Comparison of ENCODE assay signal across 18 cellular contexts in genomic region chr17:83057793-83058477, GRCh38. TPM values are rescaled to one million over a fixed set of nuclear protein-coding genes. Genes with fewer than 3 reads are reported as not detected.
DNase-seq lines count a peak whose midpoint lies in the region; ATAC-seq, FAIRE-seq and TF ChIP-seq lines count a peak whose summit lies in the region.
"Had no signal": no experiment of that assay in that cellular context is flagged by ENCODE, and none has a peak within 500 bp of the region (broad histone marks: within the 10 kb centered on the region; RNA-seq: fewer than 3 reads in every experiment).

No MANE protein-coding gene starts in this region.

- H3K9me3 ChIP-seq in osteoblast (ENCODE audit: low read depth, low read length), result no peaks in the 10 kb centered on the region
- H3K9me3 ChIP-seq: esophagus muscularis mucosa had no signal

- TF ChIP-seq CTCF in osteoblast (IDR thresholded peaks at IDR 0.05; ENCODE audit: extremely low read depth, low read depth, low read length), result no peak
- TF ChIP-seq CTCF in D721Med (IDR thresholded peaks at IDR 0.05; ENCODE audit: insufficient read depth, missing control alignments), result no peak
- TF ChIP-seq CTCF in GM23338 (conservative IDR thresholded peaks at IDR 0.05; ENCODE audit: low read depth in 2 of 2), result no peak

- DNase-seq in ACHN, result peak; percentile 59
- peak; percentile 31 for DNase-seq in H7
- peak; percentile 84 for DNase-seq in Right ventricle myocardium superior
- DNase-seq in osteoblast (ENCODE audit: insufficient read length, low spot score, missing footprints), result peak; percentile 29
- DNase-seq in erythroblast (lab: John Stamatoyannopoulos, UW), result no peak
- DNase-seq in D721Med (ENCODE audit: insufficient read length, low spot score), result no peak
- no peak for DNase-seq in GM23338 (ENCODE audit: low spot score)
- no peak for DNase-seq in NCI-H1105 (lab: John Stamatoyannopoulos, UW)
- DNase-seq: activated CD4-positive, CD25-positive, alpha-beta regulatory T cell; cortex of kidney; GF-D8; kidney glomerular epithelial cell; NCI-H774 had no signal

- no peak overlapping the region for H3K27ac Mint-ChIP-seq in GM23338
- H3K27ac Mint-ChIP-seq: T-cell had no signal

- no peaks in the 10 kb centered on the region for H3K36me3 ChIP-seq in H7 (replicated peaks; ENCODE audit: control insufficient read depth, insufficient read depth, low read length)
- no peaks in the 10 kb centered on the region for H3K36me3 ChIP-seq in osteoblast (ENCODE audit: insufficient read depth, low read length)
- H3K36me3 ChIP-seq in GM23338 (ENCODE audit: insufficient read depth), result no peaks in the 10 kb centered on the region
- H3K36me3 ChIP-seq: esophagus muscularis mucosa had no signal

- intact Hi-C loops in Right ventricle myocardium superior (cut with DNase I), result loop anchor here (10.0 kb wide), 1 partner anchor 793 kb away; no protein-coding TSS in a partner anchor

- H2AFZ ChIP-seq in osteoblast (ENCODE audit: low read length) (no peak overlapping the region), GM23338 (no peak overlapping the region)

- H3K4me1 ChIP-seq in osteoblast (ENCODE audit: insufficient read depth, low read length) (peaks cover 14% of the 10 kb centered on the region), GM23338 (ENCODE audit: insufficient read depth) (no peaks in the 10 kb centered on the region)

- H4K20me1 ChIP-seq in osteoblast (ENCODE audit: insufficient read depth, low read length), result no peaks in the 10 kb centered on the region
- no peaks in the 10 kb centered on the region for H4K20me1 ChIP-seq in GM23338 (replicated peaks; ENCODE audit: insufficient read depth)

- no peaks in the 10 kb centered on the region for H3K9me2 ChIP-seq in GM23338 (ENCODE audit: insufficient read depth)

- H3K4me2 ChIP-seq in osteoblast (ENCODE audit: insufficient read depth, low read length) (no peak overlapping the region), GM23338 (no peak overlapping the region)

- H3K4me1 Mint-ChIP-seq in GM23338, result no peaks in the 10 kb centered on the region; the same call in 2 of the 3 replicates

- peak; percentile 89 for ATAC-seq in Right ventricle myocardium superior (ENCODE audit: poor library complexity)
- no peak for ATAC-seq in GM23338
- ATAC-seq: HCT116, K562, T-cell had no signal

- H3K4me3 Mint-ChIP-seq in GM23338, result no peak overlapping the region
- H3K4me3 Mint-ChIP-seq: T-cell had no signal

- no peak for FAIRE-seq in D721Med (lab: Jason Lieb, UNC)
- FAIRE-seq: astrocyte, K562 had no signal

- no peaks in the 10 kb centered on the region for H3K36me3 Mint-ChIP-seq in GM23338 (ENCODE audit: low read depth)
- H3K36me3 Mint-ChIP-seq: T-cell had no signal

- no peaks in the 10 kb centered on the region for H3K27me3 ChIP-seq in H7 (ENCODE audit: control insufficient read depth, insufficient read depth, low read length)
- H3K27me3 ChIP-seq in osteoblast (ENCODE audit: insufficient read depth, low read length), result no peaks in the 10 kb centered on the region
- no peaks in the 10 kb centered on the region for H3K27me3 ChIP-seq in GM23338 (ENCODE audit: insufficient read depth)
- H3K27me3 ChIP-seq: esophagus muscularis mucosa had no signal

- H3K27ac ChIP-seq in osteoblast (ENCODE audit: low read depth, low read length) (no peak overlapping the region), GM23338 (ENCODE audit: low read depth) (no peak overlapping the region)
- H3K27ac ChIP-seq: esophagus muscularis mucosa had no signal

- H3K79me2 ChIP-seq in osteoblast (ENCODE audit: insufficient read depth, low read length), result no peaks in the 10 kb centered on the region
- no peaks in the 10 kb centered on the region for H3K79me2 ChIP-seq in GM23338 (replicated peaks; ENCODE audit: insufficient read depth)

- no peak overlapping the region for H3K4me3 ChIP-seq in H7 (ENCODE audit: insufficient read depth, low read depth, low read length)
- H3K4me3 ChIP-seq in osteoblast (ENCODE audit: insufficient read depth, low read length), result no peak overlapping the region
- no peak overlapping the region for H3K4me3 ChIP-seq in GM23338
- H3K4me3 ChIP-seq: esophagus muscularis mucosa, K562 had no signal

- in situ Hi-C loops in ACHN (cut with HindIII; ENCODE audit: low pct_ligation_motif_present, low pct_unique_long_range_greater_than_20kb, low sequenced_read_pairs), result no loop called here

- H3K9me3 Mint-ChIP-seq in GM23338, result no peaks in the 10 kb centered on the region; the same call in 2 of the 3 replicates
- H3K9me3 Mint-ChIP-seq: T-cell had no signal

- peaks cover 7% of the 10 kb centered on the region for H3K27me3 Mint-ChIP-seq in GM23338 (ENCODE audit: insufficient read depth, low read depth, poor library complexity)

- no peaks in the 10 kb centered on the region for H3F3A ChIP-seq in GM23338 (replicated peaks; ENCODE audit: low read depth)

- TF ChIP-seq POLR2A in erythroblast (IDR thresholded peaks at IDR 0.05; ENCODE audit: low read length), result no peak

TF ChIP-seq in GM23338, 12 proteins besides CTCF, POLR2A, EP300 and RAD21 (continues in another document):
- TF ChIP-seq POLR2AphosphoS5 (IDR thresholded peaks at IDR 0.05; ENCODE audit: low read depth) (no peak), ZNF331 (CRISPR knock-in tag; IDR thresholded peaks at IDR 0.05; ENCODE audit: low read depth) (no peak), CREB1 (CRISPR knock-in tag; IDR thresholded peaks at IDR 0.05; ENCODE audit: low read depth) (no peak), EZH2 (IDR thresholded peaks at IDR 0.05; ENCODE audit: low read depth, unreplicated experiment) (no peak), NANOG (IDR thresholded peaks at IDR 0.05; ENCODE audit: borderline replicate concordance) (no peak), ETS1 (IDR thresholded peaks at IDR 0.05) (no peak), ZNF114 (CRISPR knock-in tag; IDR thresholded peaks at IDR 0.05) (no peak), STAT1 (IDR thresholded peaks at IDR 0.05; ENCODE audit: unreplicated experiment) (no peak), JUNB (IDR thresholded peaks at IDR 0.05; ENCODE audit: unreplicated experiment) (no peak), EZH2phosphoT487 (IDR thresholded peaks at IDR 0.05; ENCODE audit: unreplicated experiment) (no peak)

RNA-seq across cellular contexts. Expression of gene METRNL, which starts 21.5 kb away (rescaled TPM):
- 26.6 and 32.0 TPM in 2 replicates for total RNA-seq in H7 (2014; rRNA removed; shearing (Covaris generic))
- total RNA-seq in Right ventricle myocardium superior, result 70.3 TPM
- total RNA-seq in osteoblast, result 137 and 140 TPM in 2 replicates
- 17.4 and 20.2 TPM in 2 replicates for total RNA-seq in GM23338 (2014; rRNA removed; shearing (Covaris generic))
- polyA plus RNA-seq in GM23338 (2016; fragmentation: Nextera tagmentation; extraction: Ambion mirVana), result 12.2 and 16.1 TPM in 2 replicates

Comparison
In these comparisons a context has a peak if more than half of its experiments do, and no peak if none do; other contexts are left out.
1. DNase-seq: peak in ACHN (single experiment), H7 (single experiment), Right ventricle myocardium superior (single experiment) and osteoblast (single experiment); none in erythroblast (0 of 2), D721Med (single experiment), GM23338 (single experiment) and NCI-H1105 (single experiment).